In the genomic region with DNA sequence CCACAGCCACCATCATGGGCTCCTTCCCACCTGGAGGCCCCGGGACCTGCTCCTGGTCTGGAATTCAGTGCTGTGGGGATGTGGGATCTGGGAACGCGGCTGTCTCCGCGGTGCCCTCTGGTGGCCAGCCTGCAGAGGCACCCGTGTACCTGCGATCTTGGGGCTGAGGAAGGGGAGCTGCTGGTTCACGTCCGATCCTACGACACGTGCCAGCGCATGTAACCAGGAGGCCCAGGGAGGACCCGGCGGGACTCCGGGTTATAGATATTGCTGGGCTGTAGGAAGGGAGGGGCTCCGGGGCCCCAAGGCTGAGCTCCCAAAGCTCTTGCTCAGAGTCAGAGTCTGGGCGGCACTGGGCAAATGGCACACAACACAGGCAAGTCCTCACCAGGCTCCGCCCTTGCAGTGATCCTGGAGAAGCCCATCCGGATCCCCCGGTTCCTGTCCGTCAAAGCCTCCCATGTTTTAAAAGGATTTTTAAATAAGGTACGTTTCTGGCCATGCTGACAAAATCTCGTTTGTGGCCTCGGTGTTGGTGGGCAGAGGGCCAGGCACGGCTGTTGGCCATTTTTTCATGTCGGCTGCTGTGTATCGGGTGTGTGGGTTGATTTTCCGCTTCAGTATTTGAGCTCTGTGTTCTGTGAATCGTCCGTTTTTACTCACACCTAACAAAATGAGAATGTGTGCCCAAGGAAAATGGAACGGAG, we compare ENCODE assay signal across 8 cellular contexts. TPM values are rescaled to one million over a fixed set of nuclear protein-coding genes. Genes with fewer than 3 reads are reported as not detected.
DNase-seq lines count a peak whose midpoint lies in the region; ATAC-seq and TF ChIP-seq lines count a peak whose summit lies in the region.

No MANE protein-coding gene starts in this region.

- peak overlapping the region; percentile 77 for H3K4me3 Mint-ChIP-seq in HFFc6
- peak overlapping the region; percentile 63 for H3K4me3 Mint-ChIP-seq in activated naive CD8-positive, alpha-beta T cell treated with anti-CD3 and anti-CD28 coated beads, Interleukin-2, amount 50 U/mL, for 24 hours

- no peak overlapping the region for H3K27ac Mint-ChIP-seq in HFFc6
- no peak overlapping the region for H3K27ac Mint-ChIP-seq in activated naive CD8-positive, alpha-beta T cell treated with anti-CD3 and anti-CD28 coated beads, Interleukin-2, amount 50 U/mL, for 24 hours

- no peak overlapping the region for H3K4me3 ChIP-seq in OCI-LY3 (ENCODE audit: low read length)
- no peak overlapping the region for H3K4me3 ChIP-seq in effector memory CD4-positive, alpha-beta T cell (ENCODE audit: insufficient read depth, low read depth, low read length, poor library complexity, severe bottlenecking)

- H3K36me3 ChIP-seq in OCI-LY3 (replicated peaks; ENCODE audit: low read depth, low read length) = no peaks in the 10 kb centered on the region
- H3K36me3 ChIP-seq in effector memory CD4-positive, alpha-beta T cell (ENCODE audit: control insufficient read depth, insufficient read depth, low read length) = peaks cover 18% of the 10 kb centered on the region

- peak; percentile 69 for DNase-seq in COLO668 (lab: John Stamatoyannopoulos, UW; ENCODE audit: unreplicated experiment)
- DNase-seq in HFFc6 = peak; percentile 50
- DNase-seq in activated naive CD8-positive, alpha-beta T cell treated with anti-CD3 and anti-CD28 coated beads, Interleukin-2, amount 50 U/mL, for 24 hours = peak; percentile 54
- DNase-seq in Right ventricle myocardium superior = peak; percentile 75
- DNase-seq in posterior cingulate gyrus = peak in 9 of 10 donors; percentile 34 to 95 (median 66)
- DNase-seq in effector memory CD4-positive, alpha-beta T cell = no peak

- no peaks in the 10 kb centered on the region for H3K4me1 ChIP-seq in OCI-LY3 (ENCODE audit: low read length)
- H3K4me1 ChIP-seq in effector memory CD4-positive, alpha-beta T cell (ENCODE audit: control insufficient read depth, insufficient read depth, low read length, poor library complexity, severe bottlenecking) = peaks cover 4% of the 10 kb centered on the region

- H3K27me3 Mint-ChIP-seq in HFFc6 (ENCODE audit: insufficient read depth) = peaks cover 5% of the 10 kb centered on the region
- no peaks in the 10 kb centered on the region for H3K27me3 Mint-ChIP-seq in activated naive CD8-positive, alpha-beta T cell treated with anti-CD3 and anti-CD28 coated beads, Interleukin-2, amount 50 U/mL, for 24 hours

- peaks cover 2% of the 10 kb centered on the region; the same call in 1 of the 2 replicates for H3K36me3 Mint-ChIP-seq in HFFc6 (ENCODE audit: low read depth)
- H3K36me3 Mint-ChIP-seq in activated naive CD8-positive, alpha-beta T cell treated with anti-CD3 and anti-CD28 coated beads, Interleukin-2, amount 50 U/mL, for 24 hours (ENCODE audit: low read depth) = no peaks in the 10 kb centered on the region

- ATAC-seq in activated naive CD8-positive, alpha-beta T cell treated with anti-CD3 and anti-CD28 coated beads, Interleukin-2, amount 50 U/mL, for 24 hours = peak; percentile 53
- ATAC-seq in Right ventricle myocardium superior (ENCODE audit: poor library complexity) (peak; percentile 86), GM18502 (IDR thresholded peaks at IDR 0.05; ENCODE audit: poor library complexity, unreplicated experiment) (no peak)

- TF ChIP-seq CTCF in HFFc6 (IDR thresholded peaks at IDR 0.05) = peak; percentile 92
- peak; percentile 86 for TF ChIP-seq CTCF in OCI-LY3 (IDR thresholded peaks at IDR 0.05; ENCODE audit: low read depth, low read length)

- H3K79me2 ChIP-seq in OCI-LY3 (ENCODE audit: low read length) = no peaks in the 10 kb centered on the region

- no peaks in the 10 kb centered on the region for H3K9me3 Mint-ChIP-seq in HFFc6
- H3K9me3 Mint-ChIP-seq in activated naive CD8-positive, alpha-beta T cell treated with anti-CD3 and anti-CD28 coated beads, Interleukin-2, amount 50 U/mL, for 24 hours = no peaks in the 10 kb centered on the region

- H3K27me3 ChIP-seq in OCI-LY3 (ENCODE audit: low read depth, low read length) = no peaks in the 10 kb centered on the region
- no peaks in the 10 kb centered on the region for H3K27me3 ChIP-seq in effector memory CD4-positive, alpha-beta T cell (replicated peaks; ENCODE audit: control insufficient read depth, insufficient read depth, low read length, poor library complexity, severe bottlenecking)

- intact Hi-C loops in Right ventricle myocardium superior (cut with DNase I) = no loop called here
- intact Hi-C loops in posterior cingulate gyrus (cut with DNase I) = loop anchor here (5.0 kb wide), 1 partner anchor 37 kb away; no protein-coding TSS in a partner anchor

- no peak overlapping the region for H2AFZ ChIP-seq in OCI-LY3 (ENCODE audit: low read depth, low read length)

- no peaks in the 10 kb centered on the region for H4K20me1 ChIP-seq in OCI-LY3 (ENCODE audit: insufficient read depth, low read length)

- H3K27ac ChIP-seq in OCI-LY3 (ENCODE audit: low read length) = no peak overlapping the region
- H3K27ac ChIP-seq in effector memory CD4-positive, alpha-beta T cell (ENCODE audit: insufficient read depth, low read length, poor library complexity, severe bottlenecking) = no peak overlapping the region

- H3K4me1 Mint-ChIP-seq in HFFc6 (ENCODE audit: low read depth) = peaks cover 18% of the 10 kb centered on the region
- peaks cover 4% of the 10 kb centered on the region for H3K4me1 Mint-ChIP-seq in activated naive CD8-positive, alpha-beta T cell treated with anti-CD3 and anti-CD28 coated beads, Interleukin-2, amount 50 U/mL, for 24 hours

- H3K9ac ChIP-seq in OCI-LY3 (ENCODE audit: low read length) = no peak overlapping the region

- H3K4me2 ChIP-seq in OCI-LY3 (ENCODE audit: low read length) = 0 out of 2 replicates have a peak overlapping the region, but pooled peaks have one; percentile 18

- H3K9me3 ChIP-seq in OCI-LY3 (ENCODE audit: insufficient read depth, low read length) = no peaks in the 10 kb centered on the region
- H3K9me3 ChIP-seq in effector memory CD4-positive, alpha-beta T cell (ENCODE audit: control insufficient read depth, low read length) = no peaks in the 10 kb centered on the region

RNA-seq across cellular contexts. Expression of a gene that starts 20.1 kb away (rescaled TPM):
- 10 to 100 TPM; 75.3 to 97.4 (median 82.7) TPM for total RNA-seq in HFFc6 (2021; fragmentation: NEBNext Ultra II Directional; extraction: Animal tissue kit (Norgen Biotek cat#: 25700))
- 38.7 TPM for total RNA-seq in Right ventricle myocardium superior

RNA-seq across cellular contexts. Expression of a gene that starts 53.6 kb away (rescaled TPM):
- total RNA-seq in HFFc6 (2021; fragmentation: NEBNext Ultra II Directional; extraction: Animal tissue kit (Norgen Biotek cat#: 25700)) = 10 to 100 TPM; 63.7 to 76.6 (median 66.1) TPM
- 35.1 TPM for total RNA-seq in Right ventricle myocardium superior

Comparison
In these comparisons a context has a peak if more than half of its experiments do, and no peak if none do; other contexts are left out.
1. DNase-seq: peak in COLO668 (single experiment), HFFc6 (single experiment), activated naive CD8-positive, alpha-beta T cell treated with anti-CD3 and anti-CD28 coated beads, Interleukin-2, amount 50 U/mL, for 24 hours (single experiment), Right ventricle myocardium superior (single experiment) and posterior cingulate gyrus (9 of 10); none in effector memory CD4-positive, alpha-beta T cell (0 of 3).